Comparison of ENCODE assay signal across 21 cellular contexts in genomic region chr18:47345291-47345690, GRCh38.
"Had no signal": no experiment of that assay in that cellular context is flagged by ENCODE, and none has a peak within 500 bp of the region (broad histone marks: within the 10 kb centered on the region; RNA-seq: fewer than 3 reads in every experiment).

No MANE protein-coding gene starts in this region.

- H3K36me3 ChIP-seq: gastrocnemius medialis, prostate gland, stomach, thoracic aorta, transverse colon had no signal

- H3K4me1 Mint-ChIP-seq: naive B cell, nephron had no signal

- H3K9ac ChIP-seq: parathyroid adenoma had no signal

- FAIRE-seq: kidney had no signal

- H3K79me2 ChIP-seq: hepatocyte, parathyroid adenoma had no signal

- H3K36me3 Mint-ChIP-seq: naive B cell had no signal

- DNase-seq: cortex of kidney; dorsolateral prefrontal cortex; effector CD8-positive, alpha-beta T cell; gastrocnemius medialis; glutamatergic neuron; kidney; left cardiac atrium; mesendoderm; naive B cell; stimulated activated CD4-positive, alpha-beta T cell treated with anti-CD3 and anti-CD28 coated beads, Interleukin-2, amount 100 ng/mL, for 24 hours; stimulated activated naive CD4-positive, alpha-beta T cell; stomach; substantia nigra; transverse colon had no signal

- H3K27ac ChIP-seq: dorsolateral prefrontal cortex, gastrocnemius medialis, hepatocyte, parathyroid adenoma, prostate gland, skin epidermis, stomach, thoracic aorta, transverse colon had no signal

- H3K9me3 ChIP-seq: gastrocnemius medialis, prostate gland, stomach, thoracic aorta, transverse colon had no signal

- H2AFZ ChIP-seq: hepatocyte, parathyroid adenoma had no signal

- H3K4me1 ChIP-seq: gastrocnemius medialis, parathyroid adenoma, prostate gland, stomach, transverse colon had no signal

- H3K27ac Mint-ChIP-seq: naive B cell, nephron had no signal

- H3K4me2 ChIP-seq: hepatocyte had no signal

- H3K4me3 Mint-ChIP-seq: naive B cell, nephron had no signal

- H3K27me3 ChIP-seq: gastrocnemius medialis, stomach, transverse colon had no signal

- ATAC-seq: gastrocnemius medialis, sciatic nerve had no signal

- H3K4me3 ChIP-seq: dorsolateral prefrontal cortex, gastrocnemius medialis, hepatocyte, prostate gland, skin epidermis, stomach, thoracic aorta, transverse colon had no signal
